ENCODE assay signal across 11 cellular contexts in the genomic region with DNA sequence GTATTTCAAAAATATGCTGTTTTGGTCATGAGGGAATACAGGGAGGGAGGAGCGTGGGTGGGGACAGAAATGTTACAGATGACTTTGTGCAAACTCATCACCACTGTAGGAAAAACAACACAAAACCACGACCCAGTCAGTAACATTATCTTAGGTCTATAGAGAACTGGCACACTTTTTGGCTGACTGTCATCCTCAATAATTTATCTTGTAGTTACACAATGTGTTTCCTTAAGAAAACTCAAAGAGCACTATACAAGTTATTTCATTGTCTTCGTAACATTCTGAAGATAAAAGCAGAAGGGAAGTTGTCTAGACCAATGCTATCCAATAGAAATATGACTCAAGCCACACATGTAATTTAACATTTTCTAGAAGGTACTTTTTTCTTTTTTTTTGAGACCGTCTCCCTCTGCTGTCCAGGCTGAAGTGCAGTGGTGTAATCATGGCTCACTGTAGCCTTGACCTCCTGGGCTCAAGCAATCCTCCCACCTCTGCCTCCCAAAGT. TPM values are rescaled to one million over a fixed set of nuclear protein-coding genes. Genes with fewer than 3 reads are reported as not detected.
DNase-seq lines count a peak whose midpoint lies in the region; ATAC-seq and TF ChIP-seq lines count a peak whose summit lies in the region.
"Had no signal": no experiment of that assay in that cellular context is flagged by ENCODE, and none has a peak within 500 bp of the region (broad histone marks: within the 10 kb centered on the region; RNA-seq: fewer than 3 reads in every experiment).

No MANE protein-coding gene starts in this region.

- ATAC-seq in lung (ENCODE audit: insufficient read depth, low FRiP score): peak; percentile 32
- ATAC-seq in GM19035 (IDR thresholded peaks at IDR 0.05; ENCODE audit: unreplicated experiment): no peak
- no peak for ATAC-seq in HG03159 (IDR thresholded peaks at IDR 0.05; ENCODE audit: unreplicated experiment)

- TF ChIP-seq RAD21 in Ishikawa (IDR thresholded peaks at IDR 0.05; ENCODE audit: low read depth): no peak

- no peaks in the 10 kb centered on the region for H3K9me3 Mint-ChIP-seq in MCF 10A (ENCODE audit: unreplicated experiment)

- intact Hi-C loops in MCF 10A (cut with micrococcal nuclease): loop anchor here (1.0 kb wide), 1 partner anchor 16 kb away; no protein-coding TSS in a partner anchor

- H3K4me3 ChIP-seq in AG09309 (ENCODE audit: control insufficient read depth, low read depth, low read length) (no peak overlapping the region), lung (no peak overlapping the region), HAP-1 (no peak overlapping the region)
- H3K4me3 ChIP-seq: BLaER1 treated with 17β-estradiol and CSF1 and Interleukin-3, amounts not matched to agents 10 nM and 100 nM had no signal

- no peaks in the 10 kb centered on the region for H3K36me3 Mint-ChIP-seq in MCF 10A (ENCODE audit: insufficient read depth, unreplicated experiment)
- H3K36me3 Mint-ChIP-seq: activated naive CD8-positive, alpha-beta T cell had no signal

- CTCF ChIA-PET in MCF 10A (lab: Yijun Ruan, JAX): interaction anchor here (0.6 to 2.8 kb wide), 7 partner anchors 14 to 1407 kb away, joined by 3 to 17 read pairs (median 4); a partner anchor contains a TSS

- no TSS peak for BruUV-seq in MCF 10A (replicated peaks; lab: Mats Ljungman, UMichigan)

- WGBS in lung, 2 donors: 21 to 39% methylated on average over 4 of the region's 4 CpGs

- peak; percentile 27 for TF ChIP-seq CTCF in AG09309 (IDR thresholded peaks at IDR 0.05; ENCODE audit: control insufficient read depth, insufficient read depth, low read depth, low read length, missing control alignments)
- TF ChIP-seq CTCF in MCF 10A (IDR thresholded peaks at IDR 0.05; ENCODE audit: unreplicated experiment): no peak
- TF ChIP-seq CTCF in lung (IDR thresholded peaks at IDR 0.05; ENCODE audit: control extremely low read depth, extremely low read depth): no peak

- peak; percentile 84 for DNase-seq in AG09309 (ENCODE audit: low read depth)
- DNase-seq in MCF 10A (ENCODE audit: unreplicated experiment): peak; percentile 78
- no peak for DNase-seq in lung (ENCODE audit: low spot score)
- no peak for DNase-seq in HAP-1 (ENCODE audit: low spot score in 2 of 2)
- DNase-seq in NCI-H1417 treated with DMSO at 0.1 percent for 48 hours (lab: John Stamatoyannopoulos, UW): no peak
- DNase-seq: stimulated activated naive CD4-positive, alpha-beta T cell had no signal

- H3K4me3 Mint-ChIP-seq in MCF 10A (ENCODE audit: unreplicated experiment): no peak overlapping the region
- H3K4me3 Mint-ChIP-seq: activated naive CD8-positive, alpha-beta T cell had no signal

- H3K27me3 Mint-ChIP-seq in MCF 10A (ENCODE audit: insufficient read depth, unreplicated experiment): no peaks in the 10 kb centered on the region
- H3K27me3 Mint-ChIP-seq: activated naive CD8-positive, alpha-beta T cell had no signal

- no peaks in the 10 kb centered on the region for H3K9me3 ChIP-seq in lung (ENCODE audit: control insufficient read depth in 2 of 2, insufficient read depth in 1 of 2, low read length in 1 of 2)
- no peaks in the 10 kb centered on the region for H3K9me3 ChIP-seq in HAP-1

- POLR2A ChIA-PET in MCF 10A (lab: Yijun Ruan, JAX): interaction anchor here (0.6 to 2.0 kb wide), 6 partner anchors 16 to 1351 kb away, joined by 3 to 25 read pairs (median 4); a partner anchor contains a TSS

- peaks cover 9% of the 10 kb centered on the region for H3K4me1 Mint-ChIP-seq in MCF 10A (ENCODE audit: insufficient read depth, unreplicated experiment)

- H3K27ac Mint-ChIP-seq in MCF 10A (ENCODE audit: low read depth, unreplicated experiment): peak overlapping the region; percentile 14
- H3K27ac Mint-ChIP-seq: activated naive CD8-positive, alpha-beta T cell had no signal

- H3K4me1 ChIP-seq in lung (ENCODE audit: control insufficient read depth in 2 of 2, insufficient read depth in 2 of 2, low read length in 2 of 2): peaks cover 2 to 6% of the 10 kb centered on the region in 2 donors
- no peaks in the 10 kb centered on the region for H3K4me1 ChIP-seq in HAP-1

- no peaks in the 10 kb centered on the region for H3K27me3 ChIP-seq in lung (ENCODE audit: control insufficient read depth, insufficient read depth)
- peaks cover 2% of the 10 kb centered on the region; the same call in 1 of the 2 replicates for H3K27me3 ChIP-seq in HAP-1 (ENCODE audit: low read depth)
- H3K27me3 ChIP-seq: BLaER1 treated with 17β-estradiol and CSF1 and Interleukin-3, amounts not matched to agents 10 nM and 100 nM had no signal

- H3K27ac ChIP-seq in lung (ENCODE audit: low read depth in 1 of 2, low read length in 1 of 2): no peak overlapping the region

- H3K36me3 ChIP-seq in lung (ENCODE audit: control insufficient read depth in 2 of 2, insufficient read depth in 2 of 2, low read length in 2 of 2) (no peaks in the 10 kb centered on the region), HAP-1 (replicated peaks) (no peaks in the 10 kb centered on the region)
- H3K36me3 ChIP-seq: BLaER1 treated with 17β-estradiol and CSF1 and Interleukin-3, amounts not matched to agents 10 nM and 100 nM had no signal

- no peak for TF ChIP-seq EP300 in Ishikawa (IDR thresholded peaks at IDR 0.05; ENCODE audit: borderline replicate concordance)

- in situ Hi-C loops in HAP-1 (cut with MboI; ENCODE audit: low sequenced_read_pairs): no loop called here

TF ChIP-seq in Ishikawa, 13 proteins besides CTCF, POLR2A, EP300 and RAD21:
- TF ChIP-seq TEAD4 (IDR thresholded peaks at IDR 0.05) (0 out of 2 replicates have a peak, but pooled peaks have one; percentile 42), ZBTB7A (IDR thresholded peaks at IDR 0.05; ENCODE audit: low read depth) (no peak), TCF12 (IDR thresholded peaks at IDR 0.05; ENCODE audit: low read depth) (no peak), CEBPB (IDR thresholded peaks at IDR 0.05) (no peak), NFIC (IDR thresholded peaks at IDR 0.05) (no peak), EGR1 (IDR thresholded peaks at IDR 0.05) (no peak), CREB1 (IDR thresholded peaks at IDR 0.05; ENCODE audit: low read depth) (no peak)
- TF ChIP-seq, protein P1, sequence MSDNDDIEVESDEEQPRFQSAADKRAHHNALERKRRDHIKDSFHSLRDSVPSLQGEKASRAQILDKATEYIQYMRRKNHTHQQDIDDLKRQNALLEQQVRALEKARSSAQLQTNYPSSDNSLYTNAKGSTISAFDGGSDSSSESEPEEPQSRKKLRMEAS (IDR thresholded peaks at IDR 0.05): no peak
- TF ChIP-seq, protein P2, sequence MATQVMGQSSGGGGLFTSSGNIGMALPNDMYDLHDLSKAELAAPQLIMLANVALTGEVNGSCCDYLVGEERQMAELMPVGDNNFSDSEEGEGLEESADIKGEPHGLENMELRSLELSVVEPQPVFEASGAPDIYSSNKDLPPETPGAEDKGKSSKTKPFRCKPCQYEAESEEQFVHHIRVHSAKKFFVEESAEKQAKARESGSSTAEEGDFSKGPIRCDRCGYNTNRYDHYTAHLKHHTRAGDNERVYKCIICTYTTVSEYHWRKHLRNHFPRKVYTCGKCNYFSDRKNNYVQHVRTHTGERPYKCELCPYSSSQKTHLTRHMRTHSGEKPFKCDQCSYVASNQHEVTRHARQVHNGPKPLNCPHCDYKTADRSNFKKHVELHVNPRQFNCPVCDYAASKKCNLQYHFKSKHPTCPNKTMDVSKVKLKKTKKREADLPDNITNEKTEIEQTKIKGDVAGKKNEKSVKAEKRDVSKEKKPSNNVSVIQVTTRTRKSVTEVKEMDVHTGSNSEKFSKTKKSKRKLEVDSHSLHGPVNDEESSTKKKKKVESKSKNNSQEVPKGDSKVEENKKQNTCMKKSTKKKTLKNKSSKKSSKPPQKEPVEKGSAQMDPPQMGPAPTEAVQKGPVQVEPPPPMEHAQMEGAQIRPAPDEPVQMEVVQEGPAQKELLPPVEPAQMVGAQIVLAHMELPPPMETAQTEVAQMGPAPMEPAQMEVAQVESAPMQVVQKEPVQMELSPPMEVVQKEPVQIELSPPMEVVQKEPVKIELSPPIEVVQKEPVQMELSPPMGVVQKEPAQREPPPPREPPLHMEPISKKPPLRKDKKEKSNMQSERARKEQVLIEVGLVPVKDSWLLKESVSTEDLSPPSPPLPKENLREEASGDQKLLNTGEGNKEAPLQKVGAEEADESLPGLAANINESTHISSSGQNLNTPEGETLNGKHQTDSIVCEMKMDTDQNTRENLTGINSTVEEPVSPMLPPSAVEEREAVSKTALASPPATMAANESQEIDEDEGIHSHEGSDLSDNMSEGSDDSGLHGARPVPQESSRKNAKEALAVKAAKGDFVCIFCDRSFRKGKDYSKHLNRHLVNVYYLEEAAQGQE (IDR thresholded peaks at IDR 0.05; ENCODE audit: low read depth): no peak

RNA-seq across cellular contexts. Expression of a gene that starts 16.9 kb away (rescaled TPM):
- total RNA-seq in MCF 10A (2022) (21.2 and 32.0 TPM in 2 replicates), lung (100 to 1,000 TPM in 1 of 2 donors, 10 to 100 TPM in 1; 32.0 to 117 TPM)
- 1 to 10 TPM; 4.3 to 5.9 TPM for polyA plus RNA-seq in lung

Comparison
In these comparisons a context has a peak if more than half of its experiments do, and no peak if none do; other contexts are left out.
1. DNase-seq: peak in AG09309 (single experiment) and MCF 10A (single experiment); none in lung (single experiment), HAP-1 (0 of 2) and NCI-H1417 treated with DMSO at 0.1 percent for 48 hours (single experiment).